In genomic region chr20:33663161-33664084, GRCh38 we compare ENCODE assay signal across 8 cellular contexts. TPM values are rescaled to one million over a fixed set of nuclear protein-coding genes. Genes with fewer than 3 reads are reported as not detected.
A peak's percentile ranks its signal among the peaks of the same experiment; 100 is the strongest.
DNase-seq lines count a peak whose midpoint lies in the region; ATAC-seq, FAIRE-seq and TF ChIP-seq lines count a peak whose summit lies in the region.

No MANE protein-coding gene starts in this region.

- H3K79me2 ChIP-seq in keratinocyte (ENCODE audit: control insufficient read depth, insufficient read depth, low read length) = no peaks in the 10 kb centered on the region

- peak overlapping the region; percentile 88 for H2AFZ ChIP-seq in keratinocyte (ENCODE audit: control insufficient read depth, low read length)

- H3K4me3 ChIP-seq in GM12864 (ENCODE audit: low read depth, low read length) (peak overlapping the region; percentile 82), keratinocyte (ENCODE audit: control insufficient read depth in 2 of 3, extremely low read depth in 1 of 3, insufficient read depth in 2 of 3, low read depth in 1 of 3, low read length in 3 of 3) (peak overlapping the region; percentile 76 to 85 (median 78))

- DNase-seq in GM12864 (ENCODE audit: low read depth) (no peak), NCI-H345 (lab: John Stamatoyannopoulos, UW) (peak; percentile 92), keratinocyte (ENCODE audit: low read depth, low spot score) (no peak)
- DNase-seq in central memory CD4-positive, alpha-beta T cell = peak; percentile 82
- DNase-seq in stimulated activated CD4-positive, alpha-beta T cell treated with anti-CD3 and anti-CD28 coated beads, Interleukin-15, amount 100 ng/mL, for 1 hour (ENCODE audit: low read depth in 1 of 2, low spot score in 1 of 2) = peak; percentile 65 to 77

- ATAC-seq in HG02852 (IDR thresholded peaks at IDR 0.05; ENCODE audit: unreplicated experiment) (peak; percentile 43), GM18517 (IDR thresholded peaks at IDR 0.05; ENCODE audit: unreplicated experiment) (no peak)
- peak; percentile 69 to 73 for ATAC-seq in activated CD4-positive, CD25-positive, alpha-beta regulatory T cell treated with anti-CD3 and anti-CD28 coated beads, Interleukin-2, amount 50 U/mL, for 24 hours

- H3K9me3 ChIP-seq in keratinocyte (ENCODE audit: control insufficient read depth, low read depth, low read length) = no peaks in the 10 kb centered on the region

- no peaks in the 10 kb centered on the region for H4K20me1 ChIP-seq in keratinocyte (ENCODE audit: control insufficient read depth, extremely low read depth, insufficient read depth, low read length)

- peak overlapping the region; percentile 43 for H3K27ac ChIP-seq in keratinocyte (ENCODE audit: control insufficient read depth, insufficient read depth, low read length)

- no peaks in the 10 kb centered on the region for H3K27me3 ChIP-seq in keratinocyte (ENCODE audit: control insufficient read depth, extremely low read depth, insufficient read depth, low read length)

- H3K9me1 ChIP-seq in keratinocyte (ENCODE audit: control insufficient read depth, extremely low read depth, insufficient read depth, low read length) = no peaks in the 10 kb centered on the region

- no peaks in the 10 kb centered on the region for H3K36me3 ChIP-seq in keratinocyte (ENCODE audit: control insufficient read depth in 2 of 2, extremely low read depth in 1 of 2, insufficient read depth in 2 of 2, low read length in 2 of 2)

- peak overlapping the region; percentile 78 for H3K9ac ChIP-seq in keratinocyte (ENCODE audit: control insufficient read depth, extremely low read depth, insufficient read depth, low read length)

- peaks cover 25% of the 10 kb centered on the region for H3K4me1 ChIP-seq in keratinocyte (ENCODE audit: control insufficient read depth, extremely low read depth, insufficient read depth, low read length)

- dilution Hi-C loops in keratinocyte (cut with MboI; ENCODE audit: extremely low pct_ligation_motif_present, low sequenced_read_pairs) = no loop called here

- TF ChIP-seq CTCF in GM12864 (IDR thresholded peaks at IDR 0.05; ENCODE audit: low read depth, low read length, missing control alignments) = no peak
- TF ChIP-seq CTCF in keratinocyte (optimal IDR thresholded peaks at IDR 0.05 in 1 of 3, IDR thresholded peaks at IDR 0.05 in 1 of 3, conservative IDR thresholded peaks at IDR 0.05 in 1 of 3; ENCODE audit: extremely low read depth in 1 of 3, insufficient read depth in 2 of 3, low read length in 3 of 3) = no peak

- peak overlapping the region; percentile 97 for H3K4me2 ChIP-seq in keratinocyte (ENCODE audit: control insufficient read depth, extremely low read depth, insufficient read depth, low read depth, low read length)

- FAIRE-seq in keratinocyte (lab: Jason Lieb, UNC) = no peak

RNA-seq across cellular contexts. Expression of gene C20orf144, which starts 1.3 kb away (rescaled TPM):
- 0.02 to 0.03 TPM in 2 of 3 replicates, not detected in the other for polyA plus RNA-seq in keratinocyte
- not detected for polyA plus RNA-seq in keratinocyte (2011; ENCODE audit: low read depth)
- not detected in 2 replicates for polyA plus RNA-seq in keratinocyte (2011; cell fraction: cytosol; rRNA removed)
- 0.09 TPM in 1 of 2 replicates, not detected in the other for polyA plus RNA-seq in keratinocyte (2011; cell fraction: nucleus; rRNA removed)
- polyA plus RNA-seq in keratinocyte (2012; ENCODE audit: low replicate concordance) = 0.05 and 0.08 TPM in 2 replicates
- not detected in 3 replicates for polyA minus RNA-seq in keratinocyte
- polyA minus RNA-seq in keratinocyte (2011; cell fraction: cytosol; rRNA and poly(A)+ RNA removed) = not detected
- not detected in 2 replicates for polyA minus RNA-seq in keratinocyte (2011; cell fraction: nucleus; rRNA and poly(A)+ RNA removed)

RNA-seq across cellular contexts. Expression of gene ACTL10, which starts 3.3 kb away (rescaled TPM):
- 0.28 to 0.50 TPM (median 0.48 TPM) in 3 replicates for polyA plus RNA-seq in keratinocyte
- polyA plus RNA-seq in keratinocyte (2011; ENCODE audit: low read depth) = 0.17 TPM
- 0.18 and 0.43 TPM in 2 replicates for polyA plus RNA-seq in keratinocyte (2011; cell fraction: cytosol; rRNA removed)
- 0.22 and 0.44 TPM in 2 replicates for polyA plus RNA-seq in keratinocyte (2011; cell fraction: nucleus; rRNA removed)
- polyA plus RNA-seq in keratinocyte (2012; ENCODE audit: low replicate concordance) = 0.27 and 1.1 TPM in 2 replicates
- polyA minus RNA-seq in keratinocyte = 0.16 to 0.20 TPM (median 0.16 TPM) in 3 replicates
- polyA minus RNA-seq in keratinocyte (2011; cell fraction: cytosol; rRNA and poly(A)+ RNA removed) = not detected
- polyA minus RNA-seq in keratinocyte (2011; cell fraction: nucleus; rRNA and poly(A)+ RNA removed) = 0.63 and 0.78 TPM in 2 replicates

RNA-seq across cellular contexts. Expression of gene NECAB3, which starts 10.8 kb away (rescaled TPM):
- 3.8 to 10.3 TPM (median 4.6 TPM) in 3 replicates for polyA plus RNA-seq in keratinocyte
- polyA plus RNA-seq in keratinocyte (2011; ENCODE audit: low read depth) = 1.0 TPM
- 2.2 and 6.7 TPM in 2 replicates for polyA plus RNA-seq in keratinocyte (2011; cell fraction: cytosol; rRNA removed)
- polyA plus RNA-seq in keratinocyte (2011; cell fraction: nucleus; rRNA removed) = 18.5 and 27.1 TPM in 2 replicates
- 4.2 and 4.5 TPM in 2 replicates for polyA plus RNA-seq in keratinocyte (2012; ENCODE audit: low replicate concordance)
- polyA minus RNA-seq in keratinocyte = 4.0 to 10.3 TPM (median 4.7 TPM) in 3 replicates
- polyA minus RNA-seq in keratinocyte (2011; cell fraction: cytosol; rRNA and poly(A)+ RNA removed) = 8.4 TPM
- 3.0 and 8.1 TPM in 2 replicates for polyA minus RNA-seq in keratinocyte (2011; cell fraction: nucleus; rRNA and poly(A)+ RNA removed)

RNA-seq across cellular contexts. Expression of gene E2F1, which starts 22.8 kb away (rescaled TPM):
- polyA plus RNA-seq in keratinocyte = 1.3 to 3.4 TPM (median 2.8 TPM) in 3 replicates
- polyA plus RNA-seq in keratinocyte (2011; ENCODE audit: low read depth) = 0.51 TPM
- 0.68 and 1.2 TPM in 2 replicates for polyA plus RNA-seq in keratinocyte (2011; cell fraction: cytosol; rRNA removed)
- polyA plus RNA-seq in keratinocyte (2011; cell fraction: nucleus; rRNA removed) = 2.4 and 2.8 TPM in 2 replicates
- 0.61 and 3.7 TPM in 2 replicates for polyA plus RNA-seq in keratinocyte (2012; ENCODE audit: low replicate concordance)
- 1.0 to 7.8 TPM (median 2.2 TPM) in 3 replicates for polyA minus RNA-seq in keratinocyte
- 0.96 TPM for polyA minus RNA-seq in keratinocyte (2011; cell fraction: cytosol; rRNA and poly(A)+ RNA removed)
- polyA minus RNA-seq in keratinocyte (2011; cell fraction: nucleus; rRNA and poly(A)+ RNA removed) = 0.70 and 1.2 TPM in 2 replicates

RNA-seq across cellular contexts. Expression of gene PXMP4, which starts 56.7 kb away (rescaled TPM):
- polyA plus RNA-seq in keratinocyte = 3.2 to 6.3 TPM (median 6.1 TPM) in 3 replicates
- 1.5 TPM for polyA plus RNA-seq in keratinocyte (2011; ENCODE audit: low read depth)
- 5.5 and 6.4 TPM in 2 replicates for polyA plus RNA-seq in keratinocyte (2011; cell fraction: cytosol; rRNA removed)
- 5.3 and 7.8 TPM in 2 replicates for polyA plus RNA-seq in keratinocyte (2011; cell fraction: nucleus; rRNA removed)
- 6.6 and 7.8 TPM in 2 replicates for polyA plus RNA-seq in keratinocyte (2012; ENCODE audit: low replicate concordance)
- 7.5 to 16.3 TPM (median 9.2 TPM) in 3 replicates for polyA minus RNA-seq in keratinocyte
- polyA minus RNA-seq in keratinocyte (2011; cell fraction: cytosol; rRNA and poly(A)+ RNA removed) = 5.2 TPM
- 3.7 and 4.8 TPM in 2 replicates for polyA minus RNA-seq in keratinocyte (2011; cell fraction: nucleus; rRNA and poly(A)+ RNA removed)

Comparison
In these comparisons a context has a peak if more than half of its experiments do, and no peak if none do; other contexts are left out.
1. DNase-seq: peak in NCI-H345 (single experiment), central memory CD4-positive, alpha-beta T cell (single experiment) and stimulated activated CD4-positive, alpha-beta T cell treated with anti-CD3 and anti-CD28 coated beads, Interleukin-15, amount 100 ng/mL, for 1 hour (2 of 2); none in GM12864 (single experiment) and keratinocyte (single experiment).